In the genomic region with DNA sequence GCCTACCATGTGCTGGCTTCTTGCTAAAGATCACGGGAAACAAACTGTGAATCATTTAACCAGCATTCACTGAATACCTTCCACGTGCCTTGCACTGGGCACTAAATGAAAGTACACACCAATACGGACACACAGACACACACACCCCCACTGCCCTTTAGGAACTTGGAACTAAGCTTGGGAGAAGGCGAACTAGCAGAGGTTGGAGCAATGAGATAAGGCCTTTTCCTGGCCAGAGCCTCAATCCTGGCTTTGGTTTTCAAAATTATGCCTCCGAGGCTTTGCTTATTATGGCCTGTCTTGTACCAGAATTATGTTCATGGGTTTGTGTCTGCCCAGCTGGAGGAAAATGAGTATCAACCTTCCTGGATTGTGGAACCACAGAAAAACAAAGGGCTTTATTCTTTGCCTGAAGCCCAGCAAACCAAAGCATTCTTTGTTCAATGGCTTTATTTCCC, we compare ENCODE assay signal across 17 cellular contexts. TPM values are rescaled to one million over a fixed set of nuclear protein-coding genes. Genes with fewer than 3 reads are reported as not detected.
A peak's percentile ranks its signal among the peaks of the same experiment; 100 is the strongest.
DNase-seq lines count a peak whose midpoint lies in the region; ATAC-seq and TF ChIP-seq lines count a peak whose summit lies in the region.
"Had no signal": no experiment of that assay in that cellular context is flagged by ENCODE, and none has a peak within 500 bp of the region (broad histone marks: within the 10 kb centered on the region; RNA-seq: fewer than 3 reads in every experiment).

No MANE protein-coding gene starts in this region.

- H3K27me3 ChIP-seq in left ventricle myocardium inferior (ENCODE audit: low read depth) = no peaks in the 10 kb centered on the region
- H3K27me3 ChIP-seq in neutrophil = no peaks in the 10 kb centered on the region
- no peaks in the 10 kb centered on the region for H3K27me3 ChIP-seq in neuronal stem cell (ENCODE audit: control insufficient read depth in 3 of 3, insufficient read depth in 3 of 3, low read depth in 1 of 3, low read length in 3 of 3)
- H3K27me3 ChIP-seq: cardiac muscle cell had no signal

- H3K4me2 ChIP-seq in neuronal stem cell (ENCODE audit: insufficient read depth, low read length, poor library complexity, severe bottlenecking) = no peak overlapping the region
- H3K4me2 ChIP-seq: A549 had no signal

- H3K4me1 ChIP-seq in left ventricle myocardium inferior = peaks cover 6% of the 10 kb centered on the region
- no peaks in the 10 kb centered on the region for H3K4me1 ChIP-seq in neutrophil (ENCODE audit: control insufficient read depth in 1 of 2, insufficient read depth in 1 of 2, low read depth in 1 of 2, low read length in 1 of 2)
- peaks cover 0 to 3% of the 10 kb centered on the region in 2 donors for H3K4me1 ChIP-seq in neuronal stem cell (ENCODE audit: control insufficient read depth in 2 of 2, insufficient read depth in 1 of 2, low read depth in 1 of 2, low read length in 2 of 2)
- H3K4me1 ChIP-seq: A549 had no signal

- no peak overlapping the region for H3K18ac ChIP-seq in neuronal stem cell (ENCODE audit: low read length)

- H3K4me3 ChIP-seq in astrocyte of the spinal cord (ENCODE audit: low read depth, low read length) = no peak overlapping the region
- H3K4me3 ChIP-seq in left ventricle myocardium inferior = no peak overlapping the region
- no peak overlapping the region for H3K4me3 ChIP-seq in neutrophil (ENCODE audit: low read depth in 1 of 2, low read length in 1 of 2)
- H3K4me3 ChIP-seq in neuronal stem cell (ENCODE audit: low read length in 2 of 2) = no peak overlapping the region
- H3K4me3 ChIP-seq: A549, cardiac muscle cell, SK-N-MC, skin epidermis had no signal

- H4K8ac ChIP-seq in neuronal stem cell (ENCODE audit: low read depth, low read length) = no peak overlapping the region

- no peak overlapping the region for H2BK12ac ChIP-seq in neuronal stem cell (ENCODE audit: low read length)

- no peak overlapping the region for H3K14ac ChIP-seq in neuronal stem cell (ENCODE audit: low read length)

- DNase-seq in Ammon's horn (ENCODE audit: low spot score) = peak; percentile 53
- DNase-seq in astrocyte of the spinal cord (ENCODE audit: low read depth, low spot score) = peak; percentile 17
- DNase-seq in left ventricle myocardium inferior = no peak
- no peak for DNase-seq in COR-L47 (lab: John Stamatoyannopoulos, UW)
- no peak for DNase-seq in dedifferentiated amniotic fluid mesenchymal stem cell (ENCODE audit: extremely low spot score)
- DNase-seq in neuronal stem cell (ENCODE audit: low spot score) = no peak
- DNase-seq: activated CD4-positive, alpha-beta memory T cell treated with anti-CD3 and anti-CD28 coated beads for 36 hours; activated T-cell treated with anti-CD3 and anti-CD28 coated beads, Interleukin-2, amount 50 U/mL, for 24 hours; endodermal cell; NCI-H2081 treated with DMSO at 0.1 percent for 48 hours had no signal

- intact Hi-C loops in left ventricle myocardium inferior (cut with micrococcal nuclease) = no loop called here

- no peak overlapping the region for H2AFZ ChIP-seq in neuronal stem cell (ENCODE audit: low read length)

- no peak overlapping the region for H2BK120ac ChIP-seq in neuronal stem cell (ENCODE audit: low read depth, low read length)

- no CpG with 5 or more reads among the region's 5 CpGs for WGBS in neuronal stem cell (ENCODE audit: extremely low coverage in 2 of 2, insufficient read length in 2 of 2, insufficient replicate concordance in 1 of 2), 2 donors

- no peak overlapping the region for H2AK5ac ChIP-seq in neuronal stem cell (ENCODE audit: low read depth, low read length)

- ATAC-seq in GM19467 (IDR thresholded peaks at IDR 0.05; ENCODE audit: unreplicated experiment) = no peak
- ATAC-seq: A549 had no signal

- H3K9ac ChIP-seq in neuronal stem cell (ENCODE audit: low read depth, low read length, poor library complexity) = no peak overlapping the region

- H3K23ac ChIP-seq in neuronal stem cell (ENCODE audit: low read depth, low read length, poor library complexity) = no peak overlapping the region

- H3K79me1 ChIP-seq in neuronal stem cell (ENCODE audit: low read depth, low read length) = peaks cover 2% of the 10 kb centered on the region

- no peak overlapping the region for H4K91ac ChIP-seq in neuronal stem cell (ENCODE audit: low read depth, low read length, poor library complexity)

- H3K4ac ChIP-seq in neuronal stem cell (ENCODE audit: low read length) = no peak overlapping the region

- no peak overlapping the region for H2BK15ac ChIP-seq in neuronal stem cell (ENCODE audit: low read length)

- no peaks in the 10 kb centered on the region for H3K9me3 ChIP-seq in left ventricle myocardium inferior (replicated peaks)
- no peaks in the 10 kb centered on the region for H3K9me3 ChIP-seq in neutrophil
- H3K9me3 ChIP-seq in neuronal stem cell (replicated peaks in 1 of 2; ENCODE audit: control insufficient read depth in 2 of 2, insufficient read depth in 1 of 2, low read depth in 1 of 2, low read length in 2 of 2) = no peaks in the 10 kb centered on the region
- H3K9me3 ChIP-seq: A549 had no signal

- H2BK5ac ChIP-seq in neuronal stem cell (ENCODE audit: low read length) = no peak overlapping the region

- TF ChIP-seq CTCF in astrocyte of the spinal cord (IDR thresholded peaks at IDR 0.05; ENCODE audit: low read depth, low read length) (no peak), left ventricle myocardium inferior (IDR thresholded peaks at IDR 0.05; ENCODE audit: borderline replicate concordance) (no peak), neutrophil (IDR thresholded peaks at IDR 0.05) (no peak)

- H3K36me3 ChIP-seq in left ventricle myocardium inferior (peaks cover 9% of the 10 kb centered on the region), neutrophil (peaks cover 87% of the 10 kb centered on the region), neuronal stem cell (replicated peaks in 1 of 2; ENCODE audit: control insufficient read depth in 2 of 2, insufficient read depth in 2 of 2, low read length in 2 of 2) (no peaks in the 10 kb centered on the region)
- H3K36me3 ChIP-seq: cardiac muscle cell had no signal

- in situ Hi-C loops in astrocyte of the spinal cord (cut with HindIII; ENCODE audit: low sequenced_read_pairs) = no loop called here

- H3K27ac ChIP-seq in left ventricle myocardium inferior (replicated peaks) (peak overlapping the region; percentile 0), neutrophil (peak overlapping the region; percentile 9), neuronal stem cell (replicated peaks; ENCODE audit: low read length) (no peak overlapping the region)
- H3K27ac ChIP-seq: A549, C4-2B, cardiac muscle cell, SK-N-MC, skin epidermis had no signal

RNA-seq across cellular contexts. Expression of gene CPPED1, which starts 32.3 kb away (rescaled TPM):
- 12.4 TPM for total RNA-seq in left ventricle myocardium inferior
- 6.0 TPM for polyA plus RNA-seq in neuronal stem cell (2013, experiment 1 of 2)
- 5.8 TPM for polyA plus RNA-seq in neuronal stem cell (2013, experiment 2 of 2)

Comparison
In these comparisons a context has a peak if more than half of its experiments do, and no peak if none do; other contexts are left out.
1. DNase-seq: peak in Ammon's horn (single experiment) and astrocyte of the spinal cord (single experiment); none in left ventricle myocardium inferior (single experiment), COR-L47 (single experiment), dedifferentiated amniotic fluid mesenchymal stem cell (single experiment) and neuronal stem cell (single experiment).